18 cellular contexts compared by ENCODE assay signal in genomic region chr14:103116645-103117044, GRCh38. TPM values are rescaled to one million over a fixed set of nuclear protein-coding genes. Genes with fewer than 3 reads are reported as not detected.
DNase-seq lines count a peak whose midpoint lies in the region; ATAC-seq, FAIRE-seq and TF ChIP-seq lines count a peak whose summit lies in the region.
"Had no signal": no experiment of that assay in that cellular context is flagged by ENCODE, and none has a peak within 500 bp of the region (broad histone marks: within the 10 kb centered on the region; RNA-seq: fewer than 3 reads in every experiment).

No MANE protein-coding gene starts in this region.

- H3K14ac ChIP-seq in mesenchymal stem cell (ENCODE audit: low read length in 2 of 2): no peak overlapping the region

- H2AFZ ChIP-seq in mesenchymal stem cell (ENCODE audit: low read depth, low read length): no peak overlapping the region
- H2AFZ ChIP-seq: GM23338 had no signal

- H3K4me1 ChIP-seq in A549: peaks cover 91% of the 10 kb centered on the region
- H3K4me1 ChIP-seq in mesenchymal stem cell (ENCODE audit: control insufficient read depth, insufficient read depth, low read depth, low read length): peaks cover 42% of the 10 kb centered on the region

- 92% methylated on average over 16 of the region's 16 CpGs for WGBS in A549 (ENCODE audit: missing lambda C conversion rate)
- WGBS in mesenchymal stem cell: 82% methylated on average over 16 of the region's 16 CpGs

- TF ChIP-seq CTCF in A549 (IDR thresholded peaks at IDR 0.05): no peak

- H2BK15ac ChIP-seq in mesenchymal stem cell (ENCODE audit: low read depth, poor library complexity, severe bottlenecking): peak overlapping the region; percentile 50

- TF ChIP-seq RAD21 in A549 (conservative IDR thresholded peaks at IDR 0.05 in 1 of 2, IDR thresholded peaks at IDR 0.05 in 1 of 2): no peak

- peak overlapping the region; percentile 48; the same call in 1 of the 3 replicates for H3K4me2 ChIP-seq in A549
- no peak overlapping the region for H3K4me2 ChIP-seq in mesenchymal stem cell (ENCODE audit: low read length, poor library complexity, severe bottlenecking)
- H3K4me2 ChIP-seq: GM23338 had no signal

- H4K8ac ChIP-seq in mesenchymal stem cell (ENCODE audit: low read length): peak overlapping the region; percentile 46

- H3K36me3 ChIP-seq in mesenchymal stem cell (ENCODE audit: control insufficient read depth in 1 of 2, insufficient read depth in 2 of 2, low read depth in 1 of 2, low read length in 2 of 2): no peaks in the 10 kb centered on the region

- H2BK5ac ChIP-seq in mesenchymal stem cell (ENCODE audit: low read depth, low read length, poor library complexity, severe bottlenecking): no peak overlapping the region

- H3K4me3 ChIP-seq in A549: no peak overlapping the region
- no peak overlapping the region for H3K4me3 ChIP-seq in mesenchymal stem cell (ENCODE audit: insufficient read depth in 1 of 2, low read depth in 1 of 2, low read length in 2 of 2)
- H3K4me3 ChIP-seq: GM23338, SK-N-MC had no signal

- peak overlapping the region; percentile 86 to 98 for H3K27ac ChIP-seq in A549
- no peak overlapping the region for H3K27ac ChIP-seq in mesenchymal stem cell (ENCODE audit: low read length, poor library complexity, severe bottlenecking)
- H3K27ac ChIP-seq: C4-2B, SK-N-MC had no signal

- FAIRE-seq in A549 (lab: Jason Lieb, UNC): no peak

- H2AK5ac ChIP-seq in mesenchymal stem cell (ENCODE audit: low read length, severe bottlenecking): peak overlapping the region; percentile 37

- POLR2A ChIA-PET in A549 (lab: Yijun Ruan, JAX): no interaction called here

- H3K23ac ChIP-seq in mesenchymal stem cell (ENCODE audit: low read length in 2 of 2): no peak overlapping the region

- TF ChIP-seq POLR2A in A549 (IDR thresholded peaks at IDR 0.05; ENCODE audit: low read length): no peak

- no peaks in the 10 kb centered on the region for H3K9me3 ChIP-seq in A549
- no peaks in the 10 kb centered on the region for H3K9me3 ChIP-seq in mesenchymal stem cell (ENCODE audit: control insufficient read depth, low read length)

- no peak overlapping the region for H3K4ac ChIP-seq in mesenchymal stem cell (ENCODE audit: low read depth in 1 of 2, low read length in 2 of 2)

- no peak overlapping the region for H3K9ac ChIP-seq in mesenchymal stem cell (ENCODE audit: low read length)

- TF ChIP-seq EP300 in A549 (IDR thresholded peaks at IDR 0.05): no peak

- DNase-seq in A549 (ENCODE audit: low read depth in 1 of 2, low spot score in 1 of 2) (no peak), COLO668 (lab: John Stamatoyannopoulos, UW; ENCODE audit: unreplicated experiment) (peak; percentile 20), SW480 (ENCODE audit: low spot score) (peak; percentile 92), mesenchymal stem cell (no peak), germinal center (ENCODE audit: low spot score) (no peak), midbrain (lab: John Stamatoyannopoulos, UW) (no peak), head of caudate nucleus (no peak)
- DNase-seq: COR-L47, DMS153, GF-D8, KG1, MV-4-11, NCI-H187 treated with DMSO at 0.1 percent for 48 hours, NCI-H526 treated with DMSO at 0.1 percent for 48 hours, SHP77 had no signal

- no peak overlapping the region for H2BK120ac ChIP-seq in mesenchymal stem cell (ENCODE audit: low read depth, low read length)

- no peak overlapping the region for H3K18ac ChIP-seq in mesenchymal stem cell (ENCODE audit: low read depth in 1 of 2, low read length in 2 of 2)

- ATAC-seq in A549: no peak
- ATAC-seq: GM23338 had no signal

- H2BK12ac ChIP-seq in mesenchymal stem cell (ENCODE audit: low read length in 2 of 2): peak overlapping the region in 1 of 2 experiments; percentile 75

- H4K91ac ChIP-seq in mesenchymal stem cell (ENCODE audit: low read length): peak overlapping the region; percentile 20

- no peaks in the 10 kb centered on the region for H3K27me3 ChIP-seq in mesenchymal stem cell (ENCODE audit: control insufficient read depth in 1 of 2, insufficient read depth in 1 of 2, low read length in 2 of 2)

- intact Hi-C loops in head of caudate nucleus (cut with DNase I): no loop called here

- CTCF ChIA-PET in A549 (lab: Yijun Ruan, JAX): interaction anchor here (1.0 to 7.8 kb wide), 5 partner anchors 12 to 177 kb away, joined by 3 to 120 read pairs (median 3); no protein-coding TSS in a partner anchor

- no peaks in the 10 kb centered on the region for H3K79me1 ChIP-seq in mesenchymal stem cell (replicated peaks; ENCODE audit: low read length, poor library complexity, severe bottlenecking)

TF ChIP-seq in A549, 52 proteins besides CTCF, POLR2A, EP300 and RAD21:
- TF ChIP-seq, protein P1, sequence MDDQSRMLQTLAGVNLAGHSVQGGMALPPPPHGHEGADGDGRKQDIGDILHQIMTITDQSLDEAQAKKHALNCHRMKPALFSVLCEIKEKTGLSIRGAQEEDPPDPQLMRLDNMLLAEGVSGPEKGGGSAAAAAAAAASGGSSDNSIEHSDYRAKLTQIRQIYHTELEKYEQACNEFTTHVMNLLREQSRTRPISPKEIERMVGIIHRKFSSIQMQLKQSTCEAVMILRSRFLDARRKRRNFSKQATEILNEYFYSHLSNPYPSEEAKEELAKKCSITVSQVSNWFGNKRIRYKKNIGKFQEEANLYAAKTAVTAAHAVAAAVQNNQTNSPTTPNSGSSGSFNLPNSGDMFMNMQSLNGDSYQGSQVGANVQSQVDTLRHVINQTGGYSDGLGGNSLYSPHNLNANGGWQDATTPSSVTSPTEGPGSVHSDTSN (IDR thresholded peaks at IDR 0.05): no peak
- no peak for TF ChIP-seq CEBPB (IDR thresholded peaks at IDR 0.05)

RNA-seq across cellular contexts. Expression of gene TNFAIP2, which starts 6.6 kb away (rescaled TPM):
- polyA plus RNA-seq in A549 (2011; rRNA removed): 222 and 249 TPM in 2 replicates
- polyA plus RNA-seq in A549 (2012; cell fraction: cytosol; rRNA removed): 330 and 432 TPM in 2 replicates
- 944 and 1,061 TPM in 2 replicates for polyA plus RNA-seq in A549 (2012; cell fraction: nucleus; rRNA removed)
- 254 to 344 TPM (median 332 TPM) in 3 replicates for polyA plus RNA-seq in A549 (2017; fragmentation: RNase III; extraction: RNeasy Plus Mini Kit Qiagen cat#74134 plus additional on column Dnase treatment)
- 229 and 304 TPM in 2 replicates for polyA minus RNA-seq in A549 (2011; rRNA and poly(A)+ RNA removed)
- 29.2 TPM for polyA plus RNA-seq in mesenchymal stem cell (2013, experiment 1 of 2)
- polyA plus RNA-seq in mesenchymal stem cell (2013, experiment 2 of 2): 27.7 TPM

RNA-seq across cellular contexts. Expression of gene EXOC3L4, which starts 22.1 kb away (rescaled TPM):
- polyA plus RNA-seq in A549 (2011; rRNA removed) (0.94 and 1.5 TPM in 2 replicates), A549 (2017; fragmentation: RNase III; extraction: RNeasy Plus Mini Kit Qiagen cat#74134 plus additional on column Dnase treatment) (4.3 to 4.9 TPM (median 4.7 TPM) in 3 replicates)
- 4.3 and 7.2 TPM in 2 replicates for polyA plus RNA-seq in A549 (2012; cell fraction: cytosol; rRNA removed)
- 15.2 and 17.0 TPM in 2 replicates for polyA plus RNA-seq in A549 (2012; cell fraction: nucleus; rRNA removed)
- 1.2 and 2.7 TPM in 2 replicates for polyA minus RNA-seq in A549 (2011; rRNA and poly(A)+ RNA removed)
- not detected for polyA plus RNA-seq in mesenchymal stem cell (2013, experiment 1 of 2)
- 0.05 TPM for polyA plus RNA-seq in mesenchymal stem cell (2013, experiment 2 of 2)
- polyA plus RNA-seq: GM23338 had no signal

RNA-seq across cellular contexts. Expression of gene LBHD2, which starts 32.6 kb away (rescaled TPM):
- not detected in 2 replicates for polyA plus RNA-seq in A549 (2011; rRNA removed)
- 0.06 and 0.08 TPM in 2 replicates for polyA plus RNA-seq in A549 (2012; cell fraction: cytosol; rRNA removed)
- polyA plus RNA-seq in A549 (2012; cell fraction: nucleus; rRNA removed): not detected in 2 replicates
- polyA plus RNA-seq in A549 (2017; fragmentation: RNase III; extraction: RNeasy Plus Mini Kit Qiagen cat#74134 plus additional on column Dnase treatment): not detected in 3 replicates
- not detected in 2 replicates for polyA minus RNA-seq in A549 (2011; rRNA and poly(A)+ RNA removed)
- polyA plus RNA-seq in mesenchymal stem cell (2013, experiment 1 of 2): not detected
- not detected for polyA plus RNA-seq in mesenchymal stem cell (2013, experiment 2 of 2)
- polyA plus RNA-seq: GM23338 had no signal

RNA-seq across cellular contexts. Expression of gene CDC42BPB, which starts 59.3 kb away (rescaled TPM):
- polyA plus RNA-seq in A549 (2011; rRNA removed) (57.1 and 105 TPM in 2 replicates), A549 (2017; fragmentation: RNase III; extraction: RNeasy Plus Mini Kit Qiagen cat#74134 plus additional on column Dnase treatment) (56.0 to 56.4 TPM (median 56.0 TPM) in 3 replicates)
- 72.4 and 91.1 TPM in 2 replicates for polyA plus RNA-seq in A549 (2012; cell fraction: cytosol; rRNA removed)
- polyA plus RNA-seq in A549 (2012; cell fraction: nucleus; rRNA removed): 197 and 207 TPM in 2 replicates
- polyA minus RNA-seq in A549 (2011; rRNA and poly(A)+ RNA removed): 176 and 179 TPM in 2 replicates
- 64.0 TPM for polyA plus RNA-seq in mesenchymal stem cell (2013, experiment 1 of 2)
- 61.5 TPM for polyA plus RNA-seq in mesenchymal stem cell (2013, experiment 2 of 2)

Comparison
In these comparisons a context has a peak if more than half of its experiments do, and no peak if none do; other contexts are left out.
1. DNase-seq: peak in COLO668 (single experiment) and SW480 (single experiment); none in A549 (0 of 2), mesenchymal stem cell (single experiment), germinal center (single experiment), midbrain (single experiment) and head of caudate nucleus (0 of 42).